Comparison of ENCODE assay signal across 33 cellular contexts in the genomic region with DNA sequence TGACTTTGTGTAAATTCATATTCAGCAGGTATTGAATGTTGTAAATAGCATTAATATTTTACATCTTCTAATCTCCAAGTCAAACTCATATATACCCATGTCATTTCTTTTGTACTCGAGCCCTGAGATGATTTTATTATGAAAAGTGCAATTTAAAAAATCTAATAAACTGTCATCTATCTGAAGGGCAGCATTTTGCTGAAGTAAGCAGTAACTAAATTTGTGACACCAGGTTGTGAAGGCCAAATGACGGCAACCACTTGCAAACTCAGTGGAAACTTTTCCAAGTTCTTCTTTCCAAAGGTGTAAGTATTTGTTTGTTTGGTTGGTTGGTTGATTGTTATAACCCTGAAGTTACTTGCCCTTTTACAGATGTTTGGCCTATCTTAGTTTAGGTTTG.
"Had no signal": no experiment of that assay in that cellular context is flagged by ENCODE, and none has a peak within 500 bp of the region (broad histone marks: within the 10 kb centered on the region; RNA-seq: fewer than 3 reads in every experiment).

No MANE protein-coding gene starts in this region.

- H3K4me1 ChIP-seq: adrenal gland, ascending aorta, body of pancreas, breast epithelium had no signal

- ATAC-seq: activated naive CD4-positive, alpha-beta T cell treated with anti-CD3 and anti-CD28 coated beads, Interleukin-2, amount 50 U/mL, for 72 hours; activated naive CD8-positive, alpha-beta T cell treated with anti-CD3 and anti-CD28 coated beads, Interleukin-2, amount 50 U/mL, for 24 hours; activated T-cell treated with anti-CD3 and anti-CD28 coated beads, Interleukin-2, amount 50 U/mL, for 4 hours; activated T-cell treated with anti-CD3 and anti-CD28 coated beads, Interleukin-2, amount 50 U/mL, for 72 hours; activated T-helper 17 cell treated with anti-CD3 and anti-CD28 coated beads, Interleukin-2, amount 50 U/mL, for 72 hours; body of pancreas had no signal

- H3K36me3 ChIP-seq: adrenal gland, ascending aorta, brain microvascular endothelial cell, breast epithelium, cardiac muscle cell had no signal

- H3K4me3 ChIP-seq: adrenal gland, ascending aorta, body of pancreas, breast epithelium, cardiac muscle cell had no signal

- FAIRE-seq: astrocyte, bronchial epithelial cell had no signal

- DNase-seq: activated effector memory CD4-positive, alpha-beta T cell treated with anti-CD3 and anti-CD28 coated beads, Interleukin-2, amount 50 U/mL, for 16 hours; activated effector memory CD4-positive, alpha-beta T cell treated with Interleukin-2 at 50 U/mL for 16 hours; activated gamma-delta T cell; activated gamma-delta T cell treated with Interleukin-2 at 50 U/mL for 16 hours; activated naive CD4-positive, alpha-beta T cell; activated naive CD4-positive, alpha-beta T cell treated with anti-CD3 and anti-CD28 coated beads for 36 hours; activated naive CD4-positive, alpha-beta T cell treated with anti-CD3 and anti-CD28 coated beads, Interleukin-2, amount 10 ng/mL, durations not matched to agents 7 days and 5 days; activated naive CD4-positive, alpha-beta T cell treated with anti-CD3 and anti-CD28 coated beads, Interleukin-2, amount 50 U/mL, for 16 hours; activated naive CD4-positive, alpha-beta T cell treated with Interleukin-2 at 50 U/mL for 16 hours; activated naive CD8-positive, alpha-beta T cell treated with anti-CD3 and anti-CD28 coated beads for 36 hours; activated naive CD8-positive, alpha-beta T cell treated with anti-CD3 and anti-CD28 coated beads, Interleukin-2, amount 10 ng/mL, durations not matched to agents 7 days and 5 days; activated naive CD8-positive, alpha-beta T cell treated with anti-CD3 and anti-CD28 coated beads, Interleukin-2, amount 50 U/mL, for 24 hours; activated T-cell treated with anti-CD3 and anti-CD28 coated beads, Interleukin-2, amount 50 U/mL, for 24 hours; activated T-cell treated with anti-CD3 and anti-CD28 coated beads, Interleukin-2, amount 50 U/mL, for 4 hours; activated T-cell treated with anti-CD3 and anti-CD28 coated beads, Interleukin-2, amount 50 U/mL, for 48 hours; activated T-cell treated with anti-CD3 and anti-CD28 coated beads, Interleukin-2, amount 50 U/mL, for 72 hours; adrenal gland; amniotic stem cell; amygdala; anterior cingulate cortex; aorta; body of pancreas; brain microvascular endothelial cell; caudate nucleus; central memory CD4-positive, alpha-beta T cell; cerebellar nuclear complex had no signal

- H3K27me3 ChIP-seq: adrenal gland, ascending aorta, body of pancreas, brain microvascular endothelial cell, breast epithelium, cardiac muscle cell had no signal

- H3K9me3 ChIP-seq: adrenal gland, ascending aorta, body of pancreas, breast epithelium had no signal

- H3K27ac ChIP-seq: adrenal gland, ascending aorta, body of pancreas, brain microvascular endothelial cell, breast epithelium, cardiac muscle cell had no signal
